In the genomic region with DNA sequence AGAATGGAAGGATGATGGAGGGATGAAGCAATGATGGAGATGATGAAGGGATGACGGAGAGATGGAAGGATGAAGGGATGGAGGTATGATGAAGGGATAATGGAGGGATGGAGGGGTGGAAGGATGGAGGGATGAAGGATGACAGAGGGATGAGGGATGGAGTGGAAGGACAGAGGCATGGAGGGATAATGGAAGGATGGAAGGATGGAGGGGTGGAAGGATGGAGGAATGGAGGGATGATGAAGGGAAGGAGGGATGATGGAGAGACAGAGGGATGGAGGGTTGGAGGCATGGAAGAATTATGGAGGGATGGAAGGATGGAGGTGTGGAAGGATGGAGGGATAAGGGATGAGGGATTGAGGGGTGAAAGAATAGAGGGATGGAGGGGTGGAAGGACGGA, we compare ENCODE assay signal across 22 cellular contexts.
"Had no signal": no experiment of that assay in that cellular context is flagged by ENCODE, and none has a peak within 500 bp of the region (broad histone marks: within the 10 kb centered on the region; RNA-seq: fewer than 3 reads in every experiment).

No MANE protein-coding gene starts in this region.

- H3K4me3 Mint-ChIP-seq: dendritic cell treated with granulocyte-macrophage colony-stimulating factor and Interleukin-4, amounts not matched to agents 40 ng/mL and 50 ng/mL, for 4 days; effector memory CD8-positive, alpha-beta T cell; endodermal cell; mesothelial cell of epicardium; naive B cell; naive thymus-derived CD8-positive, alpha-beta T cell had no signal

- H3K9me3 Mint-ChIP-seq: dendritic cell treated with granulocyte-macrophage colony-stimulating factor and Interleukin-4, amounts not matched to agents 40 ng/mL and 50 ng/mL, for 4 days; effector memory CD8-positive, alpha-beta T cell; endodermal cell; mesothelial cell of epicardium had no signal

- H3K9me3 ChIP-seq: colonic mucosa, esophagus squamous epithelium, gastrocnemius medialis, heart right ventricle, left lung, lower lobe of right lung, mucosa of descending colon had no signal

- H3K4me1 Mint-ChIP-seq: endodermal cell, mesothelial cell of epicardium had no signal

- H3K36me3 ChIP-seq: colonic mucosa, esophagus squamous epithelium, gastrocnemius medialis, heart right ventricle, left lung, lower lobe of right lung had no signal

- FAIRE-seq: endometrium, islet of Langerhans, keratinocyte had no signal

- H3K36me3 Mint-ChIP-seq: mesothelial cell of epicardium; naive thymus-derived CD8-positive, alpha-beta T cell had no signal

- H3K4me1 ChIP-seq: colonic mucosa, esophagus squamous epithelium, gastrocnemius medialis, heart right ventricle, left lung, lower lobe of right lung had no signal

- H3K27me3 ChIP-seq: colonic mucosa had no signal

- H3K27ac ChIP-seq: colonic mucosa, epithelial cell of prostate, esophagus squamous epithelium, gastrocnemius medialis, heart right ventricle, left lung, lower lobe of right lung had no signal

- H3K4me3 ChIP-seq: colonic mucosa, esophagus squamous epithelium, gastrocnemius medialis, heart right ventricle, left lung, lower lobe of right lung, mucosa of descending colon had no signal

- DNase-seq: colonic mucosa; cortex of kidney; effector CD8-positive, alpha-beta T cell; effector memory CD8-positive, alpha-beta T cell; esophagus squamous epithelium; gastrocnemius medialis; hippocampal formation; left cardiac atrium; mesenchymal stem cell; naive B cell had no signal

- ATAC-seq: gastrocnemius medialis had no signal

- H3K27ac Mint-ChIP-seq: dendritic cell treated with granulocyte-macrophage colony-stimulating factor and Interleukin-4, amounts not matched to agents 40 ng/mL and 50 ng/mL, for 4 days; effector memory CD8-positive, alpha-beta T cell; endodermal cell; mesothelial cell of epicardium had no signal
